ENCODE assay signal across 20 cellular contexts in the genomic region with DNA sequence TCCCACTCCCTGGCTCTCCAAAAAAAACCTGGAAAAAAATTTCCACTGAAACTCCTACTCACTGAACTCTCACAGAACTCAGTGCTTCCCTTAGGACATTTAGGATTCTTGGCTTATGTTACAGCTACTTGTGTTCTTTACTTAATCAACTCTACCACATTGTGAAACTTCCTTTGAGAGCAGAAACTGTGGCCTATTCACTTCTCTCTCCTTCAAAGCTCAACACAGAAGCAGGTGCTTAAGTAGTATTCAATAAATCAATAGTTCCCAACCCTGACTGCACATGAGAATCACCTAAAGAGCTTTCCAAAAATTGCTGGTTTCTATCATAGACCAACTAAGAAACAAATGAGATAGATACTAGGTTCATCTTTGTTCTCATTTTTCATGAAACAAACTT.
DNase-seq lines count a peak whose midpoint lies in the region; ATAC-seq and TF ChIP-seq lines count a peak whose summit lies in the region.
"Had no signal": no experiment of that assay in that cellular context is flagged by ENCODE, and none has a peak within 500 bp of the region (broad histone marks: within the 10 kb centered on the region; RNA-seq: fewer than 3 reads in every experiment).

No MANE protein-coding gene starts in this region.

- H3K9ac ChIP-seq in SK-N-MC (ENCODE audit: insufficient read length) = no peak overlapping the region

- H3K27me3 Mint-ChIP-seq in CD14-positive monocyte (ENCODE audit: low read depth in 3 of 3) = no peaks in the 10 kb centered on the region
- H3K27me3 Mint-ChIP-seq: activated naive CD8-positive, alpha-beta T cell treated with anti-CD3 and anti-CD28 coated beads, Interleukin-2, amount 10 ng/mL, durations not matched to agents 7 days and 5 days; naive B cell had no signal

- H3K27ac ChIP-seq in SK-N-MC = no peak overlapping the region
- H3K27ac ChIP-seq: heart left ventricle had no signal

- H3K4me1 Mint-ChIP-seq in CD14-positive monocyte = peaks cover 8% of the 10 kb centered on the region
- H3K4me1 Mint-ChIP-seq: H9, naive B cell had no signal

- H3K9me3 ChIP-seq in SK-N-MC (ENCODE audit: low read depth, low read length) = 0 out of 2 replicates have a peak, but pooled peaks cover 4% of the 10 kb centered on the region
- H3K9me3 ChIP-seq: heart left ventricle had no signal

- H3K36me3 ChIP-seq in SK-N-MC (ENCODE audit: insufficient read depth, low read length) = peaks cover 37% of the 10 kb centered on the region

- peaks cover 36 to 56% of the 10 kb centered on the region in 2 donors for H3K36me3 Mint-ChIP-seq in CD14-positive monocyte

- DNase-seq in CD14-positive monocyte (ENCODE audit: low spot score) (no peak), GF-D8 (lab: John Stamatoyannopoulos, UW) (peak; percentile 38), SK-N-MC (ENCODE audit: low read depth, low spot score) (peak; percentile 8), fibroblast of villous mesenchyme (ENCODE audit: low read depth) (peak; percentile 4), EL (no peak)
- DNase-seq: activated naive CD8-positive, alpha-beta T cell treated with anti-CD3 and anti-CD28 coated beads, Interleukin-2, amount 10 ng/mL, durations not matched to agents 7 days and 5 days; DMS153; H9; heart left ventricle; Karpas-422; mammary epithelial cell; naive B cell; NCI-H1417 treated with DMSO at 0.1 percent for 48 hours; NCI-H226; NK-92 treated with Interleukin-12 subunit alpha and Interleukin-12 subunit beta, amount 100 ng/mL, for 24 hours; small intestine; stimulated activated CD4-positive, alpha-beta T cell treated with anti-CD3 and anti-CD28 coated beads, Interleukin-4, amount 100 ng/mL, for 24 hours had no signal

- peak overlapping the region in 5 of 7 donors; percentile 3 to 80 (median 19) for H3K27ac Mint-ChIP-seq in CD14-positive monocyte
- H3K27ac Mint-ChIP-seq: activated naive CD8-positive, alpha-beta T cell treated with anti-CD3 and anti-CD28 coated beads, Interleukin-2, amount 10 ng/mL, durations not matched to agents 7 days and 5 days; H9 had no signal

- H3K4me3 Mint-ChIP-seq in CD14-positive monocyte = no peak overlapping the region
- H3K4me3 Mint-ChIP-seq: activated naive CD8-positive, alpha-beta T cell treated with anti-CD3 and anti-CD28 coated beads, Interleukin-2, amount 10 ng/mL, durations not matched to agents 7 days and 5 days; H9; naive B cell had no signal

- TF ChIP-seq CTCF in CD14-positive monocyte (IDR thresholded peaks at IDR 0.05) (no peak), fibroblast of villous mesenchyme (IDR thresholded peaks at IDR 0.05; ENCODE audit: insufficient read depth, low read depth, low read length) (no peak)

- no peak for ATAC-seq in HG02884 (IDR thresholded peaks at IDR 0.05; ENCODE audit: unreplicated experiment)
- no peak for ATAC-seq in GM18907 (IDR thresholded peaks at IDR 0.05; ENCODE audit: unreplicated experiment)
- ATAC-seq: esophagus mucosa, heart left ventricle had no signal

- peaks cover 0 to 5% (median 2%) of the 10 kb centered on the region in 7 donors for H3K9me3 Mint-ChIP-seq in CD14-positive monocyte

- H3K4me3 ChIP-seq in SK-N-MC (no peak overlapping the region), fibroblast of villous mesenchyme (ENCODE audit: low read depth, low read length) (no peak overlapping the region)
- H3K4me3 ChIP-seq: heart left ventricle had no signal

- intact Hi-C loops in CD14-positive monocyte (cut with micrococcal nuclease) = no loop called here

Comparison
In these comparisons a context has a peak if more than half of its experiments do, and no peak if none do; other contexts are left out.
1. DNase-seq: peak in GF-D8 (single experiment), SK-N-MC (single experiment) and fibroblast of villous mesenchyme (single experiment); none in CD14-positive monocyte (single experiment) and EL (single experiment).